ENCODE assay signal across 8 cellular contexts in genomic region chr10:102114861-102115618, GRCh38. TPM values are rescaled to one million over a fixed set of nuclear protein-coding genes. Genes with fewer than 3 reads are reported as not detected.
A peak's percentile ranks its signal among the peaks of the same experiment; 100 is the strongest.
DNase-seq lines count a peak whose midpoint lies in the region; ATAC-seq and TF ChIP-seq lines count a peak whose summit lies in the region.

No MANE protein-coding gene starts in this region.

- H2AFZ ChIP-seq in mammary epithelial cell (ENCODE audit: low read depth, low read length): peak overlapping the region; percentile 85

- H3K4me2 ChIP-seq in mammary epithelial cell (ENCODE audit: insufficient read depth, low read depth, low read length): peak overlapping the region; percentile 89

- H3K4me1 ChIP-seq in mammary epithelial cell (ENCODE audit: insufficient read depth, low read length): peaks cover 55% of the 10 kb centered on the region
- H3K4me1 ChIP-seq in spleen: peaks cover 55 to 86% (median 71%) of the 10 kb centered on the region in 6 donors

- no peaks in the 10 kb centered on the region for H3K27me3 ChIP-seq in WERI-Rb-1 (ENCODE audit: insufficient read depth, low read depth, severe bottlenecking)
- H3K27me3 ChIP-seq in mammary epithelial cell (ENCODE audit: insufficient read depth, low read length): no peaks in the 10 kb centered on the region
- H3K27me3 ChIP-seq in spleen (replicated peaks in 1 of 7): no peaks in the 10 kb centered on the region

- no peaks in the 10 kb centered on the region for H3K9me3 ChIP-seq in WERI-Rb-1 (ENCODE audit: severe bottlenecking)
- H3K9me3 ChIP-seq in mammary epithelial cell (replicated peaks; ENCODE audit: insufficient read depth, low read length): no peaks in the 10 kb centered on the region
- no peaks in the 10 kb centered on the region for H3K9me3 ChIP-seq in spleen

- H3K9ac ChIP-seq in mammary epithelial cell (ENCODE audit: insufficient read depth, low read length): no peak overlapping the region

- peaks cover 26% of the 10 kb centered on the region for H3K36me3 ChIP-seq in WERI-Rb-1
- peaks cover 18% of the 10 kb centered on the region for H3K36me3 ChIP-seq in mammary epithelial cell (ENCODE audit: insufficient read depth, low read length)
- peaks cover 0 to 19% (median 17%) of the 10 kb centered on the region in 6 donors for H3K36me3 ChIP-seq in spleen

- ATAC-seq in HG02870 (IDR thresholded peaks at IDR 0.05; ENCODE audit: unreplicated experiment): peak; percentile 61

- H3K27ac ChIP-seq in WERI-Rb-1: peak overlapping the region; percentile 96
- no peak overlapping the region for H3K27ac ChIP-seq in mammary epithelial cell (ENCODE audit: insufficient read depth, low read depth, low read length)
- peak overlapping the region; percentile 55 to 99 (median 96) for H3K27ac ChIP-seq in spleen

- in situ Hi-C loops in mammary epithelial cell (cut with MboI; ENCODE audit: low sequenced_read_pairs in 2 of 2): no loop called here

- H3K4me3 ChIP-seq in WERI-Rb-1 (ENCODE audit: low read depth, low read length): peak overlapping the region; percentile 66
- peak overlapping the region; percentile 28 to 92 (median 62) for H3K4me3 ChIP-seq in mammary epithelial cell (replicated peaks in 1 of 3; ENCODE audit: insufficient read depth in 1 of 3, low read depth in 2 of 3, low read length in 3 of 3)
- peak overlapping the region; percentile 59 to 97 (median 75) for H3K4me3 ChIP-seq in spleen

- H3K9me3 Mint-ChIP-seq in immature natural killer cell: no peaks in the 10 kb centered on the region

- TF ChIP-seq POLR2A in spleen (IDR thresholded peaks at IDR 0.05): peak in 1 of 3 donors; percentile 34

- CTCF ChIA-PET in mammary epithelial cell (lab: Charles Lee; ENCODE audit: low non-redundant PET): interaction anchor here (0.6 kb wide), 1 partner anchor 61 kb away, joined by 9 read pairs; no protein-coding TSS in a partner anchor

- TF ChIP-seq CTCF in WERI-Rb-1 (IDR thresholded peaks at IDR 0.05; ENCODE audit: low read depth, low read length) (no peak), mammary epithelial cell (conservative IDR thresholded peaks at IDR 0.05 in 1 of 2, IDR thresholded peaks at IDR 0.05 in 1 of 2; ENCODE audit: extremely low read depth in 1 of 2, insufficient read depth in 1 of 2, low read depth in 1 of 2, low read length in 2 of 2) (no peak), spleen (IDR thresholded peaks at IDR 0.05 in 8 of 11, conservative IDR thresholded peaks at IDR 0.05 in 3 of 11) (peak in 1 of 11 experiments; percentile 19)

- intact Hi-C loops in mammary epithelial cell (cut with micrococcal nuclease) (loop anchor here (5.0 kb wide), 2 partner anchors 37 to 48 kb away; partner anchors contain the start of genes HPS6 and NOLC1), spleen (cut with DNase I; ENCODE audit: low total_unique reads) (loop anchor here (10.0 kb wide), 1 partner anchor 50 kb away; the partner anchor contains the start of gene HPS6)

- peak overlapping the region; percentile 88 to 98 (median 97) for H3K27ac Mint-ChIP-seq in immature natural killer cell

- peaks cover 0 to 2% (median 1%) of the 10 kb centered on the region in 3 donors for H3K36me3 Mint-ChIP-seq in immature natural killer cell

- peaks cover 98% of the 10 kb centered on the region for H3K79me2 ChIP-seq in mammary epithelial cell (ENCODE audit: insufficient read depth, low read length)

- H3K4me3 Mint-ChIP-seq in immature natural killer cell: peak overlapping the region; percentile 84 to 93 (median 91)

- no peaks in the 10 kb centered on the region for H4K20me1 ChIP-seq in mammary epithelial cell (ENCODE audit: insufficient read depth, low read length)

- BruUV-seq in mammary epithelial cell (replicated peaks; lab: Mats Ljungman, UMichigan): no TSS peak

- peaks cover 70 to 72% of the 10 kb centered on the region in 2 donors for H3K4me1 Mint-ChIP-seq in immature natural killer cell

- peaks cover 2 to 7% (median 6%) of the 10 kb centered on the region in 3 donors for H3K27me3 Mint-ChIP-seq in immature natural killer cell (ENCODE audit: low read depth in 3 of 3)

- DNase-seq in NCI-H2081 (lab: John Stamatoyannopoulos, UW): peak; percentile 72 to 82
- no peak for DNase-seq in NCI-H2081 treated with DMSO at 0.1 percent for 48 hours (lab: John Stamatoyannopoulos, UW)
- peak; percentile 55 for DNase-seq in NCI-H2107 (lab: John Stamatoyannopoulos, UW)
- peak; percentile 91 for DNase-seq in WERI-Rb-1
- DNase-seq in mammary epithelial cell: peak; percentile 85
- peak; percentile 66 to 71 (median 69) for DNase-seq in immature natural killer cell
- DNase-seq in spleen: peak; percentile 98

- WGBS in mammary epithelial cell (ENCODE audit: low coverage, missing lambda C conversion rate): 4% methylated on average over 12 of the region's 23 CpGs
- WGBS in spleen, 5 donors: 1 to 2% (median 1%) methylated on average over 16 to 23 of the region's 23 CpGs

- dilution Hi-C loops in mammary epithelial cell (cut with HindIII; ENCODE audit: low sequenced_read_pairs): loop anchor here (5.0 kb wide), 1 partner anchor 52 kb away; no protein-coding TSS in a partner anchor

RNA-seq across cellular contexts. Expression of gene LDB1, which starts 5.1 kb away (rescaled TPM):
- total RNA-seq in mammary epithelial cell (10 to 100 TPM; 54.3 to 77.1 TPM), spleen (10 to 100 TPM; 59.3 to 89.9 (median 71.1) TPM)
- polyA plus RNA-seq in mammary epithelial cell (83.6 TPM), immature natural killer cell (10 to 100 TPM in 2 of 3 donors, 1 to 10 TPM in 1; 5.5 to 24.8 (median 24.2) TPM), spleen (10 to 100 TPM; 22.5 to 50.2 (median 25.4) TPM)
- polyA minus RNA-seq in mammary epithelial cell: 192 TPM

RNA-seq across cellular contexts. Expression of gene PPRC1, which starts 17.8 kb away (rescaled TPM):
- total RNA-seq in mammary epithelial cell: 10 to 100 TPM; 14.5 to 69.0 TPM
- polyA plus RNA-seq in mammary epithelial cell: 27.4 TPM
- 88.8 TPM for polyA minus RNA-seq in mammary epithelial cell
- 10 to 100 TPM in 1 of 3 donors, 1 to 10 TPM in 2; 3.8 to 10.9 (median 7.5) TPM for polyA plus RNA-seq in immature natural killer cell
- total RNA-seq in spleen: 10 to 100 TPM; 22.3 to 52.5 (median 30.9) TPM
- 10 to 100 TPM; 12.1 to 22.0 (median 15.4) TPM for polyA plus RNA-seq in spleen

RNA-seq across cellular contexts. Expression of gene NOLC1, which starts 37.1 kb away (rescaled TPM):
- 100 to 1,000 TPM in 1 of 2 donors, 10 to 100 TPM in 1; 51.2 to 116 TPM for total RNA-seq in mammary epithelial cell
- 170 TPM for polyA plus RNA-seq in mammary epithelial cell
- polyA minus RNA-seq in mammary epithelial cell: 74.5 TPM
- 10 to 100 TPM; 15.1 to 80.4 (median 29.4) TPM for polyA plus RNA-seq in immature natural killer cell
- total RNA-seq in spleen: 10 to 100 TPM; 37.2 to 60.0 (median 42.3) TPM
- polyA plus RNA-seq in spleen: 10 to 100 TPM; 24.6 to 36.1 (median 34.8) TPM

RNA-seq across cellular contexts. Expression of gene HPS6, which starts 49.9 kb away (rescaled TPM):
- 10 to 100 TPM; 26.8 to 39.3 TPM for total RNA-seq in mammary epithelial cell
- 23.3 TPM for polyA plus RNA-seq in mammary epithelial cell
- polyA minus RNA-seq in mammary epithelial cell: 41.6 TPM
- polyA plus RNA-seq in immature natural killer cell: 10 to 100 TPM; 33.3 to 38.4 (median 34.0) TPM
- 10 to 100 TPM; 15.9 to 29.5 (median 21.9) TPM for total RNA-seq in spleen
- polyA plus RNA-seq in spleen: 10 to 100 TPM in 2 of 3 donors, 1 to 10 TPM in 1; 7.2 to 14.1 (median 10.8) TPM

RNA-seq across cellular contexts. Expression of gene ARMH3, which starts 59.1 kb away (rescaled TPM):
- total RNA-seq in mammary epithelial cell: 10 to 100 TPM; 13.8 to 23.2 TPM
- 15.0 TPM for polyA plus RNA-seq in mammary epithelial cell
- polyA minus RNA-seq in mammary epithelial cell: 19.8 TPM
- 10 to 100 TPM; 14.4 to 19.8 (median 17.5) TPM for polyA plus RNA-seq in immature natural killer cell
- 10 to 100 TPM; 19.4 to 37.4 (median 25.8) TPM for total RNA-seq in spleen
- 10 to 100 TPM; 11.6 to 13.5 (median 13.5) TPM for polyA plus RNA-seq in spleen
